Comparison of ENCODE assay signal across 8 cellular contexts in the genomic region with DNA sequence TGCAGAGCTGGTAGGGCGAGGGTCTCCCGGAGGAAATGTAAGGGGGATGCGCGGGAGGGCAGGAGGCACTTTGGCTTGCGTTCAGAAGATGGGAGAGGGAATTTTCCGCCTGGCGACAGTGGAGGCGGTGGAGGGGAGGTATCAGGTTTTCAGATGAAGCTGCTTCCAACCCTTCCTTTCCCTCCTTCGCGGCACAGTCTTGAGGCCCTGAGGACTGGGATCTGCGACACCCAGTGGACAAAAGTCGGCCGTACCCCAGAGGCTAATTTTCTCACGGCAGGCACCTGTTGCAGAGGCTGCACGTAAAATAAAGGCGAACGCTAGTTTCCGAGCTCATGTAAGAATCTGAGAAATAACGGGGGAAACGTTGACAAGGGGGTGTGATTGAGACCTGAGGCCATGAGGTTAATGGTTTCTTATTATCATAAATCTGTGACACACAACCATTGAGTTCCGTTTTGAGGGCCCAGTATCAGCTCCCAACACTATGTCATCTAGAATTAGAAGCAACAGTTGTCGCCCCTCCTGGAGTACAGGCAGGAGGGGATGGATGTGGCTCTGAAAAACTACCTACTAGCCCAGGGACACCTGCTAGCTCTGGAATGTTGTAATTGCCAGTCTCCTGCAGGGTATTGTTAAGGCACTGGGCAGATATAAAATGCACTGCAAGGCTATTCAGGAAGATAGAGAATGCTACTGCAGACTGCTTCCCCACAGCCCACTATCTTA. TPM values are rescaled to one million over a fixed set of nuclear protein-coding genes. Genes with fewer than 3 reads are reported as not detected.
DNase-seq lines count a peak whose midpoint lies in the region; ATAC-seq, FAIRE-seq and TF ChIP-seq lines count a peak whose summit lies in the region.

No MANE protein-coding gene starts in this region.

- no peaks in the 10 kb centered on the region for H3K36me3 ChIP-seq in ectodermal cell (ENCODE audit: control insufficient read depth, insufficient read depth, low read length)

- H3K27ac ChIP-seq in A549 (0 out of 6 replicates have a peak overlapping the region, but pooled peaks of 1 of the 2 experiments have one; percentile 66), ectodermal cell (ENCODE audit: insufficient read depth, low read depth, low read length, poor library complexity, severe bottlenecking) (no peak overlapping the region)

- TF ChIP-seq EP300 in A549 (IDR thresholded peaks at IDR 0.05): no peak

- ATAC-seq in A549 (peak; percentile 85 to 94), HG03066 (IDR thresholded peaks at IDR 0.05; ENCODE audit: low read depth, unreplicated experiment) (peak; percentile 43), memory B cell (ENCODE audit: low read depth) (peak; percentile 77)

- no peaks in the 10 kb centered on the region for H3K9me3 ChIP-seq in A549
- H3K9me3 ChIP-seq in ectodermal cell (ENCODE audit: control insufficient read depth, low read length): no peaks in the 10 kb centered on the region

- no peak for TF ChIP-seq POLR2A in A549 (IDR thresholded peaks at IDR 0.05; ENCODE audit: low read length)
- TF ChIP-seq POLR2A in GM12891 (IDR thresholded peaks at IDR 0.05; ENCODE audit: low read depth, low read length): no peak

- no peaks in the 10 kb centered on the region for H3K9me3 Mint-ChIP-seq in memory B cell

- H3K4me3 ChIP-seq in A549: peak overlapping the region; percentile 60
- peak overlapping the region; percentile 60 for H3K4me3 ChIP-seq in ectodermal cell (ENCODE audit: insufficient read depth, low read depth, low read length)

- peaks cover 1% of the 10 kb centered on the region for H3K36me3 Mint-ChIP-seq in memory B cell

- no peaks in the 10 kb centered on the region for H3K27me3 ChIP-seq in ectodermal cell (ENCODE audit: control insufficient read depth, insufficient read depth, low read length, poor library complexity, severe bottlenecking)

- WGBS in A549 (ENCODE audit: missing lambda C conversion rate): 4% methylated on average over 16 of the region's 22 CpGs
- WGBS in ectodermal cell, 2 experiments: 3 to 6% methylated on average over 20 to 22 of the region's 22 CpGs

- peaks cover 25% of the 10 kb centered on the region for H3K4me1 Mint-ChIP-seq in memory B cell

- TF ChIP-seq RAD21 in A549 (conservative IDR thresholded peaks at IDR 0.05 in 1 of 2, IDR thresholded peaks at IDR 0.05 in 1 of 2): peak; percentile 43 to 52; a peak in 3 of 5 replicates

- H3K4me1 ChIP-seq in A549: no peaks in the 10 kb centered on the region
- peaks cover 4% of the 10 kb centered on the region for H3K4me1 ChIP-seq in ectodermal cell (ENCODE audit: control insufficient read depth, insufficient read depth, low read length)

- DNase-seq in A549 (ENCODE audit: low read depth in 1 of 2, low spot score in 1 of 2): peak; percentile 29 to 69
- peak; percentile 14 for DNase-seq in GM12891 (ENCODE audit: insufficient read length, low spot score)
- DNase-seq in NCI-H2227 (lab: John Stamatoyannopoulos, UW; ENCODE audit: unreplicated experiment): peak; percentile 90
- DNase-seq in activated CD4-positive, alpha-beta T cell treated with anti-CD3 and anti-CD28 coated beads, Interleukin-2, amount 50 U/mL, for 4 hours: peak; percentile 36 to 47
- DNase-seq in memory B cell (ENCODE audit: low spot score in 2 of 2): peak in 1 of 2 donors; percentile 29
- DNase-seq in stimulated activated CD8-positive, alpha-beta memory T cell treated with anti-CD3 and anti-CD28 coated beads, Interleukin-2, amount 100 ng/mL, for 48 hours (ENCODE audit: low read depth in 2 of 2): peak; percentile 9 to 28

- POLR2A ChIA-PET in A549 (lab: Yijun Ruan, JAX): interaction anchor here (0.6 kb wide), 1 partner anchor 427 kb away, joined by 3 read pairs; no protein-coding TSS in a partner anchor

- H3K27me3 Mint-ChIP-seq in memory B cell: no peaks in the 10 kb centered on the region

- peak overlapping the region; percentile 99 for H3K4me2 ChIP-seq in A549

- H3K27ac Mint-ChIP-seq in memory B cell: peak overlapping the region; percentile 85

- peak; percentile 97 for FAIRE-seq in A549 (lab: Jason Lieb, UNC)
- peak; percentile 95 for FAIRE-seq in GM12891 (lab: Jason Lieb, UNC)

- H3K4me3 Mint-ChIP-seq in memory B cell: peak overlapping the region; percentile 96

- peak; percentile 49 for TF ChIP-seq CTCF in A549 (IDR thresholded peaks at IDR 0.05)

- CTCF ChIA-PET in A549 (lab: Yijun Ruan, JAX): interaction anchor here (0.6 to 3.1 kb wide), 14 partner anchors 9 to 269 kb away, joined by 3 to 18 read pairs (median 4); no protein-coding TSS in a partner anchor

TF ChIP-seq in A549, 52 proteins besides CTCF, POLR2A, EP300 and RAD21 (continues in another document):
- TF ChIP-seq SMC3 (IDR thresholded peaks at IDR 0.05): peak; percentile 63
- TF ChIP-seq, protein P1, sequence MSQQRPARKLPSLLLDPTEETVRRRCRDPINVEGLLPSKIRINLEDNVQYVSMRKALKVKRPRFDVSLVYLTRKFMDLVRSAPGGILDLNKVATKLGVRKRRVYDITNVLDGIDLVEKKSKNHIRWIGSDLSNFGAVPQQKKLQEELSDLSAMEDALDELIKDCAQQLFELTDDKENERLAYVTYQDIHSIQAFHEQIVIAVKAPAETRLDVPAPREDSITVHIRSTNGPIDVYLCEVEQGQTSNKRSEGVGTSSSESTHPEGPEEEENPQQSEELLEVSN (IDR thresholded peaks at IDR 0.05; ENCODE audit: borderline replicate concordance, low read depth): peak; percentile 52; the same call in 1 of the 2 replicates

TF ChIP-seq in GM12891, 5 proteins besides CTCF, POLR2A, EP300 and RAD21:
- no peak for TF ChIP-seq POU2F2 (IDR thresholded peaks at IDR 0.05; ENCODE audit: low read depth, low read length)
- no peak for TF ChIP-seq TAF1 (IDR thresholded peaks at IDR 0.05; ENCODE audit: low read depth, low read length)
- no peak for TF ChIP-seq SPI1 (IDR thresholded peaks at IDR 0.05; ENCODE audit: low read depth, low read length)

RNA-seq across cellular contexts. Expression of gene ZCCHC18, which starts 1.1 kb away (rescaled TPM):
- polyA plus RNA-seq in A549 (2011; rRNA removed) (0.26 and 0.35 TPM in 2 replicates), A549 (2017; fragmentation: RNase III; extraction: RNeasy Plus Mini Kit Qiagen cat#74134 plus additional on column Dnase treatment) (0.14 to 0.22 TPM (median 0.19 TPM) in 3 replicates)
- 0.16 and 0.17 TPM in 2 replicates for polyA plus RNA-seq in A549 (2012; cell fraction: cytosol; rRNA removed)
- 0.05 and 0.19 TPM in 2 replicates for polyA plus RNA-seq in A549 (2012; cell fraction: nucleus; rRNA removed)
- polyA minus RNA-seq in A549 (2011; rRNA and poly(A)+ RNA removed): not detected in 2 replicates
- 0.23 TPM for polyA plus RNA-seq in GM12891 (2012; ENCODE audit: low read depth, missing spikeins)
- 8.4 TPM for polyA plus RNA-seq in ectodermal cell (2013, experiment 1 of 4)
- polyA plus RNA-seq in ectodermal cell (2013, experiment 2 of 4): 7.1 TPM
- polyA plus RNA-seq in ectodermal cell (2013, experiment 3 of 4): 7.3 TPM
- 9.5 TPM for polyA plus RNA-seq in ectodermal cell (2013, experiment 4 of 4)

RNA-seq across cellular contexts. Expression of gene TMSB15C, which starts 37.4 kb away (rescaled TPM):
- polyA plus RNA-seq in A549 (2011; rRNA removed): 0.81 and 1.1 TPM in 2 replicates
- polyA plus RNA-seq in A549 (2012; cell fraction: cytosol; rRNA removed): 0.17 and 0.22 TPM in 2 replicates
- 0.35 and 0.42 TPM in 2 replicates for polyA plus RNA-seq in A549 (2012; cell fraction: nucleus; rRNA removed)
- 0.58 to 0.96 TPM (median 0.79 TPM) in 3 replicates for polyA plus RNA-seq in A549 (2017; fragmentation: RNase III; extraction: RNeasy Plus Mini Kit Qiagen cat#74134 plus additional on column Dnase treatment)
- 0.15 and 0.25 TPM in 2 replicates for polyA minus RNA-seq in A549 (2011; rRNA and poly(A)+ RNA removed)
- 1.1 TPM for polyA plus RNA-seq in GM12891 (2012; ENCODE audit: low read depth, missing spikeins)
- 13.7 TPM for polyA plus RNA-seq in ectodermal cell (2013, experiment 1 of 4)
- polyA plus RNA-seq in ectodermal cell (2013, experiment 2 of 4): 14.6 TPM
- 9.2 TPM for polyA plus RNA-seq in ectodermal cell (2013, experiment 3 of 4)
- polyA plus RNA-seq in ectodermal cell (2013, experiment 4 of 4): 11.8 TPM

RNA-seq across cellular contexts. Expression of gene SLC25A53, which starts 43.4 kb away (rescaled TPM):
- 3.3 and 5.0 TPM in 2 replicates for polyA plus RNA-seq in A549 (2011; rRNA removed)
- polyA plus RNA-seq in A549 (2012; cell fraction: cytosol; rRNA removed): 3.9 and 4.3 TPM in 2 replicates
- polyA plus RNA-seq in A549 (2012; cell fraction: nucleus; rRNA removed): 2.1 and 2.2 TPM in 2 replicates
- 4.6 to 5.5 TPM (median 4.9 TPM) in 3 replicates for polyA plus RNA-seq in A549 (2017; fragmentation: RNase III; extraction: RNeasy Plus Mini Kit Qiagen cat#74134 plus additional on column Dnase treatment)
- polyA minus RNA-seq in A549 (2011; rRNA and poly(A)+ RNA removed): 3.0 and 5.0 TPM in 2 replicates
- polyA plus RNA-seq in GM12891 (2012; ENCODE audit: low read depth, missing spikeins): 2.8 TPM
- polyA plus RNA-seq in ectodermal cell (2013, experiment 1 of 4): 5.6 TPM
- 5.5 TPM for polyA plus RNA-seq in ectodermal cell (2013, experiment 2 of 4)
- 4.8 TPM for polyA plus RNA-seq in ectodermal cell (2013, experiment 3 of 4)
- polyA plus RNA-seq in ectodermal cell (2013, experiment 4 of 4): 4.9 TPM

RNA-seq across cellular contexts. Expression of gene FAM199X, which starts 52.9 kb away (rescaled TPM):
- 16.6 and 20.1 TPM in 2 replicates for polyA plus RNA-seq in A549 (2011; rRNA removed)
- polyA plus RNA-seq in A549 (2012; cell fraction: cytosol; rRNA removed): 2.7 and 3.6 TPM in 2 replicates
- 1.6 and 3.0 TPM in 2 replicates for polyA plus RNA-seq in A549 (2012; cell fraction: nucleus; rRNA removed)
- 24.2 to 26.4 TPM (median 25.8 TPM) in 3 replicates for polyA plus RNA-seq in A549 (2017; fragmentation: RNase III; extraction: RNeasy Plus Mini Kit Qiagen cat#74134 plus additional on column Dnase treatment)
- polyA minus RNA-seq in A549 (2011; rRNA and poly(A)+ RNA removed): 9.4 and 11.1 TPM in 2 replicates
- 3.7 TPM for polyA plus RNA-seq in GM12891 (2012; ENCODE audit: low read depth, missing spikeins)
- polyA plus RNA-seq in ectodermal cell (2013, experiment 1 of 4): 15.5 TPM
- polyA plus RNA-seq in ectodermal cell (2013, experiment 2 of 4): 15.2 TPM
- 11.0 TPM for polyA plus RNA-seq in ectodermal cell (2013, experiment 3 of 4)
- 13.0 TPM for polyA plus RNA-seq in ectodermal cell (2013, experiment 4 of 4)
